Comparison of ENCODE assay signal across 8 cellular contexts in the genomic region with DNA sequence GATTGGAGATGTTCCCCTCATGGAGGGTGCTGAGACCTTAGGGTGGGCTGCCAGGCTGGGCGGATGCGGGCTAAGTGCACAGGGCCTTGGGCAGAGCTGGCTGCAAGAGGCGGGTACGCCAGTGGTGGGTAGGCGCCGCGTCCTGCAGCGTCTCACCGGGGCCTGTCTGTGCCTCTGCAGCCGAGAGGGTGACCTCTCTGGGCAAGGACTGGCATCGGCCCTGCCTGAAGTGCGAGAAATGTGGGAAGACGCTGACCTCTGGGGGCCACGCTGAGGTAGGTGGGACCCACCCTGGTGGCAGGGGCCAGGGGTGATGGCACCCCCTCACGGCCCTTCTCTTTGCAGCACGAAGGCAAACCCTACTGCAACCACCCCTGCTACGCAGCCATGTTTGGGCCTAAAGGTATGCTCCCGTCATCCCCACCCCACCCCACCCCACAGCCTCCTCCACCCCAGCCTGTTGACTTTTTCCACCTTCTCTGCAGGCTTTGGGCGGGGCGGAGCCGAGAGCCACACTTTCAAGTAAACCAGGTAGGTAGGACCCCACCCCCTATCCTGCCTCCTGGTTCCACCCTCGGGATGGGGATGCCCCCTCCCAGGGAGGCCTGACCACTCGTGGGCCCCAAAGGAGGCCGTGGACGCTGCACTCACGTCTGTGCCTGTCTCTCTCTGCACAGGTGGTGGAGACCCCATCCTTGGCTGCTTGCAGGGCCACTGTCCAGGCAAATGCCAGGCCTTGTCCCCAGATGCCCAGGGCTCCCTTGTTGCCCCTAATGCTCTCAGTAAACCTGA. TPM values are rescaled to one million over a fixed set of nuclear protein-coding genes. Genes with fewer than 3 reads are reported as not detected.
DNase-seq lines count a peak whose midpoint lies in the region; ATAC-seq and TF ChIP-seq lines count a peak whose summit lies in the region.

No MANE protein-coding gene starts in this region.

- no peaks in the 10 kb centered on the region for H3K9me3 ChIP-seq in HEK293 (ENCODE audit: control insufficient read depth, insufficient read depth, low read depth, low read length)

- no peak overlapping the region for H3K27ac ChIP-seq in HEK293 (ENCODE audit: extremely low read depth, low read depth, low read length)

- POLR2A ChIA-PET in HEK293 (lab: Yijun Ruan, JAX) = interaction anchor here (2.1 kb wide), 1 partner anchor 7 kb away, joined by 19 read pairs; no protein-coding TSS in a partner anchor

- H3K9me3 Mint-ChIP-seq in activated CD8-positive, alpha-beta memory T cell treated with anti-CD3 and anti-CD28 coated beads, Interleukin-2, amount 10 ng/mL, durations not matched to agents 7 days and 5 days (ENCODE audit: low read depth) = no peaks in the 10 kb centered on the region
- no peaks in the 10 kb centered on the region for H3K9me3 Mint-ChIP-seq in immature natural killer cell
- no peaks in the 10 kb centered on the region for H3K9me3 Mint-ChIP-seq in stimulated activated naive CD8-positive, alpha-beta T cell treated with anti-CD3 and anti-CD28 coated beads, Interleukin-15, Interleukin-2, amounts not matched to agents 100 ng/mL and 50 ng/mL, for 24 hours

- H3K4me3 ChIP-seq in HEK293 (ENCODE audit: low read depth, low read length) = no peak overlapping the region

- peak; percentile 70 for DNase-seq in activated CD8-positive, alpha-beta memory T cell treated with anti-CD3 and anti-CD28 coated beads, Interleukin-2, amount 10 ng/mL, durations not matched to agents 7 days and 5 days
- DNase-seq in immature natural killer cell = no peak
- no peak for DNase-seq in left lobe of liver (ENCODE audit: low spot score)

- ATAC-seq in activated CD8-positive, alpha-beta memory T cell treated with anti-CD3 and anti-CD28 coated beads, Interleukin-2, amount 10 ng/mL, durations not matched to agents 7 days and 5 days = no peak
- ATAC-seq in HG02759 (IDR thresholded peaks at IDR 0.05; ENCODE audit: unreplicated experiment) (no peak), GM21447 (IDR thresholded peaks at IDR 0.05; ENCODE audit: unreplicated experiment) (no peak), left lobe of liver (no peak), HG02610 (IDR thresholded peaks at IDR 0.05; ENCODE audit: unreplicated experiment) (no peak)

- peaks cover 27% of the 10 kb centered on the region for H3K4me1 Mint-ChIP-seq in activated CD8-positive, alpha-beta memory T cell treated with anti-CD3 and anti-CD28 coated beads, Interleukin-2, amount 10 ng/mL, durations not matched to agents 7 days and 5 days
- peaks cover 33 to 48% of the 10 kb centered on the region in 2 donors for H3K4me1 Mint-ChIP-seq in immature natural killer cell
- peaks cover 37% of the 10 kb centered on the region for H3K4me1 Mint-ChIP-seq in stimulated activated naive CD8-positive, alpha-beta T cell treated with anti-CD3 and anti-CD28 coated beads, Interleukin-15, Interleukin-2, amounts not matched to agents 100 ng/mL and 50 ng/mL, for 24 hours (ENCODE audit: low read depth)

- no peaks in the 10 kb centered on the region for H3K27me3 Mint-ChIP-seq in activated CD8-positive, alpha-beta memory T cell treated with anti-CD3 and anti-CD28 coated beads, Interleukin-2, amount 10 ng/mL, durations not matched to agents 7 days and 5 days
- H3K27me3 Mint-ChIP-seq in immature natural killer cell (ENCODE audit: low read depth in 3 of 3) = peaks cover 26 to 56% (median 47%) of the 10 kb centered on the region in 3 donors
- H3K27me3 Mint-ChIP-seq in stimulated activated naive CD8-positive, alpha-beta T cell treated with anti-CD3 and anti-CD28 coated beads, Interleukin-15, Interleukin-2, amounts not matched to agents 100 ng/mL and 50 ng/mL, for 24 hours = no peaks in the 10 kb centered on the region

- H3K36me3 Mint-ChIP-seq in activated CD8-positive, alpha-beta memory T cell treated with anti-CD3 and anti-CD28 coated beads, Interleukin-2, amount 10 ng/mL, durations not matched to agents 7 days and 5 days = peaks cover 2% of the 10 kb centered on the region
- H3K36me3 Mint-ChIP-seq in immature natural killer cell = no peaks in the 10 kb centered on the region
- no peaks in the 10 kb centered on the region for H3K36me3 Mint-ChIP-seq in stimulated activated naive CD8-positive, alpha-beta T cell treated with anti-CD3 and anti-CD28 coated beads, Interleukin-15, Interleukin-2, amounts not matched to agents 100 ng/mL and 50 ng/mL, for 24 hours (ENCODE audit: low read depth)

- H3K36me3 ChIP-seq in HEK293 (ENCODE audit: control insufficient read depth in 2 of 2, insufficient read depth in 1 of 2, low read length in 2 of 2) = peaks cover 0 to 13% of the 10 kb centered on the region in 2 experiments; a peak in 1 of 3 replicates

- H3K4me3 Mint-ChIP-seq in activated CD8-positive, alpha-beta memory T cell treated with anti-CD3 and anti-CD28 coated beads, Interleukin-2, amount 10 ng/mL, durations not matched to agents 7 days and 5 days = peak overlapping the region; percentile 92
- peak overlapping the region; percentile 85 to 92 (median 89) for H3K4me3 Mint-ChIP-seq in immature natural killer cell
- peak overlapping the region; percentile 84 for H3K4me3 Mint-ChIP-seq in stimulated activated naive CD8-positive, alpha-beta T cell treated with anti-CD3 and anti-CD28 coated beads, Interleukin-15, Interleukin-2, amounts not matched to agents 100 ng/mL and 50 ng/mL, for 24 hours

- H3K4me1 ChIP-seq in HEK293 (ENCODE audit: control insufficient read depth, insufficient read depth, low read length) = peaks cover 5% of the 10 kb centered on the region

- TF ChIP-seq CTCF in HEK293 (tag by site-specific recombination; IDR thresholded peaks at IDR 0.05) = peak; percentile 25; the same call in 1 of the 2 replicates

- H3K27ac Mint-ChIP-seq in activated CD8-positive, alpha-beta memory T cell treated with anti-CD3 and anti-CD28 coated beads, Interleukin-2, amount 10 ng/mL, durations not matched to agents 7 days and 5 days = peak overlapping the region; percentile 91
- peak overlapping the region; percentile 85 to 97 (median 94) for H3K27ac Mint-ChIP-seq in immature natural killer cell
- H3K27ac Mint-ChIP-seq in stimulated activated naive CD8-positive, alpha-beta T cell treated with anti-CD3 and anti-CD28 coated beads, Interleukin-15, Interleukin-2, amounts not matched to agents 100 ng/mL and 50 ng/mL, for 24 hours = peak overlapping the region; percentile 72

- CTCF ChIA-PET in HEK293 (lab: Yijun Ruan, JAX) = interaction anchor here (0.5 to 5.0 kb wide), 4 partner anchors 7 to 115 kb away, joined by 3 to 83 read pairs (median 42); no protein-coding TSS in a partner anchor
- CTCF ChIA-PET in activated CD8-positive, alpha-beta memory T cell treated with anti-CD3 and anti-CD28 coated beads, Interleukin-2, amount 10 ng/mL, durations not matched to agents 7 days and 5 days (lab: Charles Lee) = interaction anchor here (1.0 to 5.1 kb wide), 5 partner anchors 7 to 173 kb away, joined by 4 to 150 read pairs (median 40); a partner anchor contains a TSS

TF ChIP-seq in HEK293, 187 proteins besides CTCF, POLR2A, EP300 and RAD21:
- TF ChIP-seq ZNF785 (tag by site-specific recombination; IDR thresholded peaks at IDR 0.05) = no peak
- no peak for TF ChIP-seq ZNF585B (tag by site-specific recombination; IDR thresholded peaks at IDR 0.05)
- TF ChIP-seq ZNF10 (tag by site-specific recombination; IDR thresholded peaks at IDR 0.05) = no peak
- TF ChIP-seq, protein P1, sequence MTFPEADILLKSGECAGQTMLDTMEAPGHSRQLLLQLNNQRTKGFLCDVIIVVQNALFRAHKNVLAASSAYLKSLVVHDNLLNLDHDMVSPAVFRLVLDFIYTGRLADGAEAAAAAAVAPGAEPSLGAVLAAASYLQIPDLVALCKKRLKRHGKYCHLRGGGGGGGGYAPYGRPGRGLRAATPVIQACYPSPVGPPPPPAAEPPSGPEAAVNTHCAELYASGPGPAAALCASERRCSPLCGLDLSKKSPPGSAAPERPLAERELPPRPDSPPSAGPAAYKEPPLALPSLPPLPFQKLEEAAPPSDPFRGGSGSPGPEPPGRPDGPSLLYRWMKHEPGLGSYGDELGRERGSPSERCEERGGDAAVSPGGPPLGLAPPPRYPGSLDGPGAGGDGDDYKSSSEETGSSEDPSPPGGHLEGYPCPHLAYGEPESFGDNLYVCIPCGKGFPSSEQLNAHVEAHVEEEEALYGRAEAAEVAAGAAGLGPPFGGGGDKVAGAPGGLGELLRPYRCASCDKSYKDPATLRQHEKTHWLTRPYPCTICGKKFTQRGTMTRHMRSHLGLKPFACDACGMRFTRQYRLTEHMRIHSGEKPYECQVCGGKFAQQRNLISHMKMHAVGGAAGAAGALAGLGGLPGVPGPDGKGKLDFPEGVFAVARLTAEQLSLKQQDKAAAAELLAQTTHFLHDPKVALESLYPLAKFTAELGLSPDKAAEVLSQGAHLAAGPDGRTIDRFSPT (tag by site-specific recombination; IDR thresholded peaks at IDR 0.05) = peak; percentile 67
- 0 out of 2 replicates have a peak, but pooled peaks have one; percentile 11 for TF ChIP-seq GLIS2 (tag by site-specific recombination; IDR thresholded peaks at IDR 0.05)
- peak; percentile 32; the same call in 1 of the 2 replicates for TF ChIP-seq KLF1 (tag by site-specific recombination; IDR thresholded peaks at IDR 0.05)

RNA-seq across cellular contexts. Expression of a gene that starts 1.5 kb away (rescaled TPM):
- 100 to 1,000 TPM; 546 to 574 TPM for total RNA-seq in activated CD8-positive, alpha-beta memory T cell treated with anti-CD3 and anti-CD28 coated beads, Interleukin-2, amount 10 ng/mL, durations not matched to agents 7 days and 5 days
- polyA plus RNA-seq in immature natural killer cell = 1,000 to 10,000 TPM in 1 of 3 donors, 100 to 1,000 TPM in 2; 921 to 1,915 (median 940) TPM
- 3.2 TPM for total RNA-seq in left lobe of liver

RNA-seq across cellular contexts. Expression of a gene that starts 2.9 kb away (rescaled TPM):
- 10 to 100 TPM; 40.6 to 56.8 TPM for total RNA-seq in activated CD8-positive, alpha-beta memory T cell treated with anti-CD3 and anti-CD28 coated beads, Interleukin-2, amount 10 ng/mL, durations not matched to agents 7 days and 5 days
- polyA plus RNA-seq in immature natural killer cell = 10 to 100 TPM; 11.4 to 20.3 (median 15.9) TPM
- total RNA-seq in left lobe of liver = 10.6 TPM

RNA-seq across cellular contexts. Expression of a gene that starts 13.6 kb away (rescaled TPM):
- under 1 TPM in 1 of 2 experiments, not detected in 1; 0.68 TPM for total RNA-seq in activated CD8-positive, alpha-beta memory T cell treated with anti-CD3 and anti-CD28 coated beads, Interleukin-2, amount 10 ng/mL, durations not matched to agents 7 days and 5 days
- polyA plus RNA-seq in immature natural killer cell = 10 to 100 TPM in 2 of 3 donors, 1 to 10 TPM in 1; 5.7 to 30.2 (median 18.1) TPM
- total RNA-seq in left lobe of liver = 23.8 TPM

RNA-seq across cellular contexts. Expression of a gene that starts 38.2 kb away (rescaled TPM):
- 10 to 100 TPM; 11.5 to 11.9 TPM for total RNA-seq in activated CD8-positive, alpha-beta memory T cell treated with anti-CD3 and anti-CD28 coated beads, Interleukin-2, amount 10 ng/mL, durations not matched to agents 7 days and 5 days
- 1 to 10 TPM in 2 of 3 donors, not detected in 1; 1.1 to 1.4 TPM for polyA plus RNA-seq in immature natural killer cell
- total RNA-seq in left lobe of liver = 4.4 TPM

Comparison
In these comparisons a context has a peak if more than half of its experiments do, and no peak if none do; other contexts are left out.
1. RNA of a gene that starts 1.5 kb away (total RNA-seq): 546 to 574 TPM in activated CD8-positive, alpha-beta memory T cell treated with anti-CD3 and anti-CD28 coated beads, Interleukin-2, amount 10 ng/mL, durations not matched to agents 7 days and 5 days; 3.2 TPM in left lobe of liver (single experiment); every median in the first group is over 100 times any median in the second.
2. RNA of a gene that starts 13.6 kb away (total RNA-seq): 23.8 TPM in left lobe of liver (single experiment); 0.68 TPM in activated CD8-positive, alpha-beta memory T cell treated with anti-CD3 and anti-CD28 coated beads, Interleukin-2, amount 10 ng/mL, durations not matched to agents 7 days and 5 days; every median in the first group is over 10 times any median in the second.
3. Peak in every context shown above with its lines, with median percentiles within 50 percentile points of each other: H3K27ac Mint-ChIP-seq and H3K4me3 Mint-ChIP-seq.